Comparison of ENCODE assay signal across 40 cellular contexts in the genomic region with DNA sequence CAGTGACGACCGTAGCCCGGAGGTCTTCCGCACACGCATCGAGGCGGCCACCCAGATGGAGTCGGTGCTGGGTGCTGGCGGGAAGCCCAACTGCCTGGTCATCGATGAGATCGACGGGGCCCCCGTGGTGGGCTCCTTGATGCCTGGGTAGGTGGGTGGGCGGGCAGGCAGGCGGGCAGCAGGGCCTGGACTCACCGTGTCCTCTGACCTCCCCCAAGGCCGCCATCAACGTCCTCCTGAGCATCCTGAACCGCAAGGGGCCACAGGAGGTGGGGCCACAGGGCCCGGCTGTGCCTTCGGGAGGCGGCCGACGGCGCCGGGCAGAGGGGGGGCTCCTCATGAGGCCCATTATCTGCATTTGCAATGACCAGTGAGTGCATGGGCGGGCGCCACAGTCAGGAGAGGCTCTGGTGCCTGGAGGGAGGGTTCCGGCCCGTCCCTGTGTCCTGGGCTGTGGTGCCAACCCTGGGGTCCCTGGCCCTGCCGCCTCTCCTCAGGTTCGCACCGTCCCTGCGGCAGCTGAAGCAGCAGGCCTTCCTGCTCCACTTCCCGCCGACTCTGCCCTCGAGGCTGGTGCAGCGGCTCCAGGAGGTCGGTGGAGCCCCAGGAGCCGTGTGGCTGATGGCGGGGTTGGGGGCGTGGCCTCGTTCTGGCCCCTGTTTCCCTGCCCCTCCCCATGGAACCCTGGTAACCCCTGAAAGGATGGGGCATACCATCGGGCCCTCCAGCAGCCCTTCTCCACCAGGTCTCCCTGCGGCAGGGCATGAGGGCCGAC. TPM values are rescaled to one million over a fixed set of nuclear protein-coding genes. Genes with fewer than 3 reads are reported as not detected.
"Had no signal": no experiment of that assay in that cellular context is flagged by ENCODE, and none has a peak within 500 bp of the region (broad histone marks: within the 10 kb centered on the region; RNA-seq: fewer than 3 reads in every experiment).

No MANE protein-coding gene starts in this region.

- H3K9me3 ChIP-seq: adrenal gland, ascending aorta, body of pancreas, breast epithelium had no signal

- H3K27ac ChIP-seq: adrenal gland, ascending aorta, body of pancreas, brain microvascular endothelial cell, breast epithelium, cardiac muscle cell had no signal

- ATAC-seq: activated naive CD4-positive, alpha-beta T cell treated with anti-CD3 and anti-CD28 coated beads, Interleukin-2, amount 50 U/mL, for 72 hours; activated naive CD8-positive, alpha-beta T cell treated with anti-CD3 and anti-CD28 coated beads, Interleukin-2, amount 50 U/mL, for 24 hours; activated T-cell treated with anti-CD3 and anti-CD28 coated beads, Interleukin-2, amount 50 U/mL, for 4 hours; activated T-cell treated with anti-CD3 and anti-CD28 coated beads, Interleukin-2, amount 50 U/mL, for 72 hours; activated T-helper 17 cell treated with anti-CD3 and anti-CD28 coated beads, Interleukin-2, amount 50 U/mL, for 72 hours; body of pancreas had no signal

- H3K4me3 ChIP-seq: adrenal gland, ascending aorta, body of pancreas, breast epithelium, cardiac muscle cell had no signal

- H3K36me3 ChIP-seq: adrenal gland, ascending aorta, breast epithelium had no signal

- DNase-seq: activated effector memory CD4-positive, alpha-beta T cell treated with anti-CD3 and anti-CD28 coated beads, Interleukin-2, amount 50 U/mL, for 16 hours; activated effector memory CD4-positive, alpha-beta T cell treated with Interleukin-2 at 50 U/mL for 16 hours; activated gamma-delta T cell; activated gamma-delta T cell treated with Interleukin-2 at 50 U/mL for 16 hours; activated naive CD4-positive, alpha-beta T cell; activated naive CD4-positive, alpha-beta T cell treated with anti-CD3 and anti-CD28 coated beads for 36 hours; activated naive CD4-positive, alpha-beta T cell treated with anti-CD3 and anti-CD28 coated beads, Interleukin-2, amount 10 ng/mL, durations not matched to agents 7 days and 5 days; activated naive CD4-positive, alpha-beta T cell treated with anti-CD3 and anti-CD28 coated beads, Interleukin-2, amount 50 U/mL, for 16 hours; activated naive CD4-positive, alpha-beta T cell treated with Interleukin-2 at 50 U/mL for 16 hours; activated naive CD8-positive, alpha-beta T cell treated with anti-CD3 and anti-CD28 coated beads for 36 hours; activated naive CD8-positive, alpha-beta T cell treated with anti-CD3 and anti-CD28 coated beads, Interleukin-2, amount 10 ng/mL, durations not matched to agents 7 days and 5 days; activated naive CD8-positive, alpha-beta T cell treated with anti-CD3 and anti-CD28 coated beads, Interleukin-2, amount 50 U/mL, for 24 hours; activated T-cell treated with anti-CD3 and anti-CD28 coated beads, Interleukin-2, amount 50 U/mL, for 1 hour; activated T-cell treated with anti-CD3 and anti-CD28 coated beads, Interleukin-2, amount 50 U/mL, for 24 hours; activated T-cell treated with anti-CD3 and anti-CD28 coated beads, Interleukin-2, amount 50 U/mL, for 4 hours; activated T-cell treated with anti-CD3 and anti-CD28 coated beads, Interleukin-2, amount 50 U/mL, for 48 hours; activated T-cell treated with anti-CD3 and anti-CD28 coated beads, Interleukin-2, amount 50 U/mL, for 72 hours; adrenal gland; amniotic stem cell; amygdala; anterior cingulate cortex; aorta; body of pancreas; brain microvascular endothelial cell; caudate nucleus; central memory CD4-positive, alpha-beta T cell; cerebellar nuclear complex had no signal

- FAIRE-seq: astrocyte, bronchial epithelial cell had no signal

- H3K27me3 ChIP-seq: adrenal gland, ascending aorta, body of pancreas, brain microvascular endothelial cell, cardiac muscle cell had no signal

RNA-seq across cellular contexts. Expression of gene GNG13, which starts 8.1 kb away (rescaled TPM):
- total RNA-seq: activated naive CD4-positive, alpha-beta T cell treated with anti-CD3 and anti-CD28 coated beads for 36 hours; activated naive CD4-positive, alpha-beta T cell treated with anti-CD3 and anti-CD28 coated beads, Interleukin-2, amount 50 U/mL, for 72 hours; activated naive CD8-positive, alpha-beta T cell treated with anti-CD3 and anti-CD28 coated beads for 36 hours; activated naive CD8-positive, alpha-beta T cell treated with anti-CD3 and anti-CD28 coated beads, Interleukin-2, amount 10 ng/mL, durations not matched to agents 7 days and 5 days; activated T-cell treated with anti-CD3 and anti-CD28 coated beads, Interleukin-2, amount 50 U/mL, for 4 hours; activated T-cell treated with anti-CD3 and anti-CD28 coated beads, Interleukin-2, amount 50 U/mL, for 72 hours; activated T-helper 1 cell treated with anti-CD3 and anti-CD28 coated beads, Interleukin-12 subunit alpha, Interleukin-12 subunit beta, Interleukin-2, Interleukin-4 antibody, amounts not matched to agents 30 ng/mL and 10 ng/mL and 1 ng/mL, durations not matched to agents 14 hours and 24 hours and 36 hours; activated T-helper 17 cell treated with anti-CD3 and anti-CD28 coated beads, Interleukin-2, amount 50 U/mL, for 72 hours; activated T-helper 2 cell treated with anti-CD3 and anti-CD28 coated beads, Interferon-gamma antibody, Interleukin-2, Interleukin-4, amounts not matched to agents 10 μg/mL and 5 μg/mL and 100 μg/mL, durations not matched to agents 14 hours and 24 hours and 36 hours; adrenal gland; aorta; ascending aorta; astrocyte; body of pancreas; breast epithelium; bronchial epithelial cell; cardiac muscle cell; cardiac septum; cerebellum; chondrocyte had no signal
- polyA plus RNA-seq: adipose tissue, adrenal gland, aorta had no signal

RNA-seq across cellular contexts. Expression of gene MSLN, which starts 31.9 kb away (rescaled TPM):
- total RNA-seq: activated naive CD4-positive, alpha-beta T cell treated with anti-CD3 and anti-CD28 coated beads for 36 hours; activated naive CD4-positive, alpha-beta T cell treated with anti-CD3 and anti-CD28 coated beads, Interleukin-2, amount 50 U/mL, for 72 hours; activated naive CD8-positive, alpha-beta T cell treated with anti-CD3 and anti-CD28 coated beads for 36 hours; activated naive CD8-positive, alpha-beta T cell treated with anti-CD3 and anti-CD28 coated beads, Interleukin-2, amount 10 ng/mL, durations not matched to agents 7 days and 5 days; activated T-cell treated with anti-CD3 and anti-CD28 coated beads, Interleukin-2, amount 50 U/mL, for 72 hours; activated T-helper 1 cell treated with anti-CD3 and anti-CD28 coated beads, Interleukin-12 subunit alpha, Interleukin-12 subunit beta, Interleukin-2, Interleukin-4 antibody, amounts not matched to agents 30 ng/mL and 10 ng/mL and 1 ng/mL, durations not matched to agents 14 hours and 24 hours and 36 hours; activated T-helper 17 cell treated with anti-CD3 and anti-CD28 coated beads, Interleukin-2, amount 50 U/mL, for 72 hours; activated T-helper 2 cell treated with anti-CD3 and anti-CD28 coated beads, Interferon-gamma antibody, Interleukin-2, Interleukin-4, amounts not matched to agents 10 μg/mL and 5 μg/mL and 100 μg/mL, durations not matched to agents 14 hours and 24 hours and 36 hours; astrocyte; cardiac septum; cerebellum; chondrocyte had no signal
- polyA plus RNA-seq: cardiac muscle cell had no signal
